ENCODE assay signal across 11 cellular contexts in genomic region chr10:31961264-31961663, GRCh38. TPM values are rescaled to one million over a fixed set of nuclear protein-coding genes. Genes with fewer than 3 reads are reported as not detected.
DNase-seq lines count a peak whose midpoint lies in the region; ATAC-seq and TF ChIP-seq lines count a peak whose summit lies in the region.
"Had no signal": no experiment of that assay in that cellular context is flagged by ENCODE, and none has a peak within 500 bp of the region (broad histone marks: within the 10 kb centered on the region; RNA-seq: fewer than 3 reads in every experiment).

No MANE protein-coding gene starts in this region.

- H3K27ac ChIP-seq in spleen (peak overlapping the region in 6 of 8 donors; percentile 17 to 76 (median 48)), suprapubic skin (no peak overlapping the region)

- H3K27ac Mint-ChIP-seq in activated CD4-positive, alpha-beta T cell treated with anti-CD3 and anti-CD28 coated beads for 36 hours: no peak overlapping the region
- H3K27ac Mint-ChIP-seq in activated CD4-positive, alpha-beta T cell treated with anti-CD3 and anti-CD28 coated beads, Interleukin-2, amount 10 ng/mL, durations not matched to agents 7 days and 5 days: no peak overlapping the region
- H3K27ac Mint-ChIP-seq in activated naive CD8-positive, alpha-beta T cell treated with anti-CD3 and anti-CD28 coated beads, Interleukin-2, amount 50 U/mL, for 24 hours: peak overlapping the region; percentile 53

- CTCF ChIA-PET in activated CD4-positive, alpha-beta T cell treated with anti-CD3 and anti-CD28 coated beads for 36 hours (lab: Charles Lee): interaction anchor here (0.6 to 1.4 kb wide), 2 partner anchors 12 to 66 kb away, joined by 3 read pairs; no protein-coding TSS in a partner anchor
- CTCF ChIA-PET in activated CD4-positive, alpha-beta T cell treated with anti-CD3 and anti-CD28 coated beads, Interleukin-2, amount 10 ng/mL, durations not matched to agents 7 days and 5 days (lab: Charles Lee): interaction anchor here (0.6 to 1.4 kb wide), 4 partner anchors 9 to 33 kb away, joined by 3 to 4 read pairs (median 3); no protein-coding TSS in a partner anchor

- TF ChIP-seq CTCF in spleen (IDR thresholded peaks at IDR 0.05 in 8 of 11, conservative IDR thresholded peaks at IDR 0.05 in 3 of 11): no peak
- no peak for TF ChIP-seq CTCF in suprapubic skin (IDR thresholded peaks at IDR 0.05)

- peak; percentile 17 for ATAC-seq in activated CD4-positive, alpha-beta T cell treated with anti-CD3 and anti-CD28 coated beads for 36 hours
- no peak for ATAC-seq in activated naive CD8-positive, alpha-beta T cell treated with anti-CD3 and anti-CD28 coated beads, Interleukin-2, amount 50 U/mL, for 24 hours
- ATAC-seq in GM19467 (IDR thresholded peaks at IDR 0.05; ENCODE audit: unreplicated experiment): no peak
- ATAC-seq in GM18867 (IDR thresholded peaks at IDR 0.05; ENCODE audit: unreplicated experiment): no peak

- no peaks in the 10 kb centered on the region for H3K9me3 ChIP-seq in spleen
- H3K9me3 ChIP-seq in suprapubic skin: no peaks in the 10 kb centered on the region

- intact Hi-C loops in activated CD4-positive, alpha-beta T cell treated with anti-CD3 and anti-CD28 coated beads for 36 hours (cut with DNase I, micrococcal nuclease): no loop called here
- intact Hi-C loops in spleen (cut with DNase I; ENCODE audit: low total_unique reads): no loop called here

- TF ChIP-seq POLR2A in spleen (IDR thresholded peaks at IDR 0.05) (no peak), suprapubic skin (IDR thresholded peaks at IDR 0.05) (no peak)

- H3K4me3 ChIP-seq in spleen (no peak overlapping the region), suprapubic skin (no peak overlapping the region)

- peaks cover 17% of the 10 kb centered on the region for H3K4me1 Mint-ChIP-seq in activated CD4-positive, alpha-beta T cell treated with anti-CD3 and anti-CD28 coated beads for 36 hours
- H3K4me1 Mint-ChIP-seq in activated CD4-positive, alpha-beta T cell treated with anti-CD3 and anti-CD28 coated beads, Interleukin-2, amount 10 ng/mL, durations not matched to agents 7 days and 5 days: peaks cover 20% of the 10 kb centered on the region
- peaks cover 23% of the 10 kb centered on the region for H3K4me1 Mint-ChIP-seq in activated naive CD8-positive, alpha-beta T cell treated with anti-CD3 and anti-CD28 coated beads, Interleukin-2, amount 50 U/mL, for 24 hours
- H3K4me1 Mint-ChIP-seq: central memory CD8-positive, alpha-beta T cell had no signal

- no peaks in the 10 kb centered on the region for H3K36me3 Mint-ChIP-seq in activated CD4-positive, alpha-beta T cell treated with anti-CD3 and anti-CD28 coated beads for 36 hours (ENCODE audit: low read depth)
- H3K36me3 Mint-ChIP-seq in activated CD4-positive, alpha-beta T cell treated with anti-CD3 and anti-CD28 coated beads, Interleukin-2, amount 10 ng/mL, durations not matched to agents 7 days and 5 days (ENCODE audit: low read depth): peaks cover 2% of the 10 kb centered on the region
- no peaks in the 10 kb centered on the region for H3K36me3 Mint-ChIP-seq in activated naive CD8-positive, alpha-beta T cell treated with anti-CD3 and anti-CD28 coated beads, Interleukin-2, amount 50 U/mL, for 24 hours (ENCODE audit: low read depth)

- no peak overlapping the region for H3K4me3 Mint-ChIP-seq in activated CD4-positive, alpha-beta T cell treated with anti-CD3 and anti-CD28 coated beads for 36 hours
- no peak overlapping the region for H3K4me3 Mint-ChIP-seq in activated CD4-positive, alpha-beta T cell treated with anti-CD3 and anti-CD28 coated beads, Interleukin-2, amount 10 ng/mL, durations not matched to agents 7 days and 5 days
- no peak overlapping the region for H3K4me3 Mint-ChIP-seq in activated naive CD8-positive, alpha-beta T cell treated with anti-CD3 and anti-CD28 coated beads, Interleukin-2, amount 50 U/mL, for 24 hours
- H3K4me3 Mint-ChIP-seq: central memory CD8-positive, alpha-beta T cell had no signal

- 47 to 65% (median 53%) methylated on average over 4 of the region's 4 CpGs for WGBS in spleen, 5 donors
- 45% methylated on average over 4 of the region's 4 CpGs for WGBS in suprapubic skin

- POLR2A ChIA-PET in activated CD4-positive, alpha-beta T cell treated with anti-CD3 and anti-CD28 coated beads for 36 hours (lab: Charles Lee): no interaction called here
- POLR2A ChIA-PET in activated CD4-positive, alpha-beta T cell treated with anti-CD3 and anti-CD28 coated beads, Interleukin-2, amount 10 ng/mL, durations not matched to agents 7 days and 5 days (lab: Charles Lee): no interaction called here

- H3K27me3 Mint-ChIP-seq in activated CD4-positive, alpha-beta T cell treated with anti-CD3 and anti-CD28 coated beads for 36 hours: no peaks in the 10 kb centered on the region
- no peaks in the 10 kb centered on the region for H3K27me3 Mint-ChIP-seq in activated CD4-positive, alpha-beta T cell treated with anti-CD3 and anti-CD28 coated beads, Interleukin-2, amount 10 ng/mL, durations not matched to agents 7 days and 5 days
- H3K27me3 Mint-ChIP-seq in activated naive CD8-positive, alpha-beta T cell treated with anti-CD3 and anti-CD28 coated beads, Interleukin-2, amount 50 U/mL, for 24 hours: no peaks in the 10 kb centered on the region
- H3K27me3 Mint-ChIP-seq: central memory CD8-positive, alpha-beta T cell had no signal

- H3K27me3 ChIP-seq in spleen (replicated peaks in 1 of 7) (no peaks in the 10 kb centered on the region), suprapubic skin (no peaks in the 10 kb centered on the region)

- H3K4me1 ChIP-seq in spleen (peaks cover 11 to 81% (median 47%) of the 10 kb centered on the region in 6 donors), suprapubic skin (peaks cover 6% of the 10 kb centered on the region)

- TF ChIP-seq EP300 in suprapubic skin (IDR thresholded peaks at IDR 0.05): no peak

- no peaks in the 10 kb centered on the region for H3K36me3 ChIP-seq in spleen
- no peaks in the 10 kb centered on the region for H3K36me3 ChIP-seq in suprapubic skin

- no peak for DNase-seq in activated CD4-positive, alpha-beta T cell treated with anti-CD3 and anti-CD28 coated beads for 36 hours
- no peak for DNase-seq in activated CD4-positive, alpha-beta T cell treated with anti-CD3 and anti-CD28 coated beads, Interleukin-2, amount 10 ng/mL, durations not matched to agents 7 days and 5 days
- peak; percentile 48 for DNase-seq in NCI-H1694 (lab: John Stamatoyannopoulos, UW)
- DNase-seq in activated naive CD8-positive, alpha-beta T cell treated with anti-CD3 and anti-CD28 coated beads, Interleukin-2, amount 50 U/mL, for 24 hours: no peak
- no peak for DNase-seq in spleen
- no peak for DNase-seq in suprapubic skin (ENCODE audit: low spot score in 2 of 2)
- DNase-seq: NK-92 treated with Interleukin-12 subunit alpha and Interleukin-12 subunit beta, amount 100 ng/mL, for 24 hours; right cardiac atrium had no signal

- H3K9me3 Mint-ChIP-seq in activated CD4-positive, alpha-beta T cell treated with anti-CD3 and anti-CD28 coated beads for 36 hours (ENCODE audit: low read depth): no peaks in the 10 kb centered on the region
- peaks cover under 1% of the 10 kb centered on the region for H3K9me3 Mint-ChIP-seq in activated CD4-positive, alpha-beta T cell treated with anti-CD3 and anti-CD28 coated beads, Interleukin-2, amount 10 ng/mL, durations not matched to agents 7 days and 5 days
- H3K9me3 Mint-ChIP-seq in activated naive CD8-positive, alpha-beta T cell treated with anti-CD3 and anti-CD28 coated beads, Interleukin-2, amount 50 U/mL, for 24 hours: peaks cover 3% of the 10 kb centered on the region
- H3K9me3 Mint-ChIP-seq: central memory CD8-positive, alpha-beta T cell had no signal

RNA-seq across cellular contexts. Expression of gene ARHGAP12, which starts 32.6 kb away (rescaled TPM):
- 1 to 10 TPM; 5.5 to 6.4 TPM for total RNA-seq in activated CD4-positive, alpha-beta T cell treated with anti-CD3 and anti-CD28 coated beads for 36 hours
- total RNA-seq in activated CD4-positive, alpha-beta T cell treated with anti-CD3 and anti-CD28 coated beads, Interleukin-2, amount 10 ng/mL, durations not matched to agents 7 days and 5 days: 10 to 100 TPM; 15.1 to 15.4 TPM
- total RNA-seq in spleen (10 to 100 TPM; 28.5 to 69.7 (median 54.2) TPM), suprapubic skin (10 to 100 TPM; 25.7 to 64.5 (median 39.5) TPM)
- polyA plus RNA-seq in spleen: 10 to 100 TPM; 20.5 to 38.5 (median 28.5) TPM
